15 cellular contexts compared by ENCODE assay signal in genomic region chr2:240696469-240696868, GRCh38. TPM values are rescaled to one million over a fixed set of nuclear protein-coding genes. Genes with fewer than 3 reads are reported as not detected.
"Had no signal": no experiment of that assay in that cellular context is flagged by ENCODE, and none has a peak within 500 bp of the region (broad histone marks: within the 10 kb centered on the region; RNA-seq: fewer than 3 reads in every experiment).

No MANE protein-coding gene starts in this region.

RNA-seq across cellular contexts. Expression of gene AQP12A, which starts 4.8 kb away (rescaled TPM):
- total RNA-seq: activated B cell treated with CpG ODN at 0.5 μM for 24 hours; activated CD4-positive, alpha-beta memory T cell treated with anti-CD3 and anti-CD28 coated beads for 36 hours; activated CD4-positive, alpha-beta memory T cell treated with anti-CD3 and anti-CD28 coated beads, Interleukin-2, amount 10 ng/mL, durations not matched to agents 7 days and 5 days; activated CD4-positive, alpha-beta T cell treated with anti-CD3 and anti-CD28 coated beads for 36 hours; activated CD4-positive, alpha-beta T cell treated with anti-CD3 and anti-CD28 coated beads, Interleukin-2, amount 10 ng/mL, durations not matched to agents 24 days and 14 days; activated CD4-positive, alpha-beta T cell treated with anti-CD3 and anti-CD28 coated beads, Interleukin-2, amount 10 ng/mL, durations not matched to agents 7 days and 5 days; activated CD8-positive, alpha-beta memory T cell treated with anti-CD3 and anti-CD28 coated beads for 36 hours; activated CD8-positive, alpha-beta memory T cell treated with anti-CD3 and anti-CD28 coated beads, Interleukin-2, amount 10 ng/mL, durations not matched to agents 7 days and 5 days; activated CD8-positive, alpha-beta T cell treated with anti-CD3 and anti-CD28 coated beads for 36 hours; activated CD8-positive, alpha-beta T cell treated with anti-CD3 and anti-CD28 coated beads, Interleukin-2, amount 10 ng/mL, durations not matched to agents 7 days and 5 days; T-cell; T-helper 1 cell treated with Interleukin-12 subunit alpha and Interleukin-12 subunit beta and Interleukin-4 antibody, amounts not matched to agents 30 ng/mL and 1 ng/mL, for 36 hours; T-helper 17 cell; T-helper 2 cell treated with Interferon-gamma antibody and Interleukin-4, amounts not matched to agents 100 ng/mL and 5 ng/mL, for 36 hours; WTC11 had no signal

RNA-seq across cellular contexts. Expression of gene AQP12B, which starts 13.8 kb away (rescaled TPM):
- total RNA-seq: activated B cell treated with CpG ODN at 0.5 μM for 24 hours; activated CD4-positive, alpha-beta memory T cell treated with anti-CD3 and anti-CD28 coated beads for 36 hours; activated CD4-positive, alpha-beta memory T cell treated with anti-CD3 and anti-CD28 coated beads, Interleukin-2, amount 10 ng/mL, durations not matched to agents 7 days and 5 days; activated CD4-positive, alpha-beta T cell treated with anti-CD3 and anti-CD28 coated beads for 36 hours; activated CD4-positive, alpha-beta T cell treated with anti-CD3 and anti-CD28 coated beads, Interleukin-2, amount 10 ng/mL, durations not matched to agents 24 days and 14 days; activated CD4-positive, alpha-beta T cell treated with anti-CD3 and anti-CD28 coated beads, Interleukin-2, amount 10 ng/mL, durations not matched to agents 7 days and 5 days; activated CD8-positive, alpha-beta memory T cell treated with anti-CD3 and anti-CD28 coated beads for 36 hours; activated CD8-positive, alpha-beta memory T cell treated with anti-CD3 and anti-CD28 coated beads, Interleukin-2, amount 10 ng/mL, durations not matched to agents 7 days and 5 days; activated CD8-positive, alpha-beta T cell treated with anti-CD3 and anti-CD28 coated beads for 36 hours; activated CD8-positive, alpha-beta T cell treated with anti-CD3 and anti-CD28 coated beads, Interleukin-2, amount 10 ng/mL, durations not matched to agents 7 days and 5 days; T-cell; T-helper 1 cell treated with Interleukin-12 subunit alpha and Interleukin-12 subunit beta and Interleukin-4 antibody, amounts not matched to agents 30 ng/mL and 1 ng/mL, for 36 hours; T-helper 17 cell; T-helper 2 cell treated with Interferon-gamma antibody and Interleukin-4, amounts not matched to agents 100 ng/mL and 5 ng/mL, for 36 hours; WTC11 had no signal
